In the genomic region with DNA sequence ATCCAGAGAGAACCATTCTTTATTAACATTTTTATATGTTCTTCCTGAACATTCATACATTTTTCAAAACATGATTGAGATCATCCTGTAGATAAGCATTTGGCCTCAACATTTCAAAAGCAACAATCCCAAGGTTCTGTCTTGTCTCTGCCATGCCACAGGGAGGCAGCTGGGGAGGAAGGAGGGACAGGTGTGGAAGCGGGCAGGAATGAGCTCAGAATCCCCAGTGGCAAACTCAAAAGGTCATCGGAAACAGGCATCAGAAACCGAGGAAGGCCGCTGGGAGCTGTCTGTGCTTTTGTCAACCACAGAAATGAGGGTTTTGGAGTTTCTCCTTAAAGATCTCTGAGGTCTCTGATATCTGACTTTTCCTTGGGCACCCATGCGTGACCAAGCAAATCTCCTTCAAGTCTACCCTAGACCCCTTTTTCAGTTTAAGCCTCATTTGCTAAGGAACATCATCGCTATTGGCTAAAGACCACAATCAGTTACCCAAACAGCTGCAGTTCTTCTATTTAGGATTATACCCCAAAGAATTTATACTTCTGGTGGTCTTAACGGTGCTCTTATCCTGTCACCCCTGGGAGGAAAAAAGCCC, we compare ENCODE assay signal across 15 cellular contexts. TPM values are rescaled to one million over a fixed set of nuclear protein-coding genes. Genes with fewer than 3 reads are reported as not detected.
DNase-seq lines count a peak whose midpoint lies in the region; ATAC-seq and TF ChIP-seq lines count a peak whose summit lies in the region.
"Had no signal": no experiment of that assay in that cellular context is flagged by ENCODE, and none has a peak within 500 bp of the region (broad histone marks: within the 10 kb centered on the region; RNA-seq: fewer than 3 reads in every experiment).

No MANE protein-coding gene starts in this region.

- no peak for TF ChIP-seq POLR2A in thyroid gland (IDR thresholded peaks at IDR 0.05)

- WGBS in thyroid gland, 2 donors: 90 to 95% methylated on average over 7 of the region's 7 CpGs

- peaks cover 0 to 8% (median 0%) of the 10 kb centered on the region in 11 experiments; a peak in 3 of 22 replicates for H3K36me3 ChIP-seq in BLaER1 treated with 17β-estradiol and CSF1 and Interleukin-3, amounts not matched to agents 10 nM and 100 nM
- H3K36me3 ChIP-seq in lower lobe of right lung (no peaks in the 10 kb centered on the region), thyroid gland (no peaks in the 10 kb centered on the region)

- peaks cover 0 to 7% (median 0%) of the 10 kb centered on the region in 11 experiments; a peak in 1 of 22 replicates for H3K9me3 ChIP-seq in BLaER1 treated with 17β-estradiol and CSF1 and Interleukin-3, amounts not matched to agents 10 nM and 100 nM (replicated peaks in 1 of 11)
- H3K9me3 ChIP-seq in lower lobe of right lung (no peaks in the 10 kb centered on the region), thyroid gland (no peaks in the 10 kb centered on the region)

- TF ChIP-seq CTCF in VCaP (conservative IDR thresholded peaks at IDR 0.05): no peak
- no peak for TF ChIP-seq CTCF in lower lobe of right lung (IDR thresholded peaks at IDR 0.05)
- no peak for TF ChIP-seq CTCF in thyroid gland (IDR thresholded peaks at IDR 0.05)

- H3K4me3 ChIP-seq in BLaER1 treated with 17β-estradiol and CSF1 and Interleukin-3, amounts not matched to agents 10 nM and 100 nM: peak overlapping the region in 1 of 10 experiments; percentile 24; a peak in 2 of 20 replicates
- no peak overlapping the region for H3K4me3 ChIP-seq in lower lobe of right lung
- no peak overlapping the region for H3K4me3 ChIP-seq in thyroid gland (replicated peaks in 1 of 3)

- peak overlapping the region in 6 of 11 experiments; percentile 7 to 71 (median 54); a peak in 9 of 22 replicates for H3K9ac ChIP-seq in BLaER1 treated with 17β-estradiol and CSF1 and Interleukin-3, amounts not matched to agents 10 nM and 100 nM

- peak overlapping the region in 8 of 11 experiments; percentile 23 to 79 (median 68); a peak in 14 of 22 replicates for H3K27ac ChIP-seq in BLaER1 treated with 17β-estradiol and CSF1 and Interleukin-3, amounts not matched to agents 10 nM and 100 nM
- peak overlapping the region; percentile 96 for H3K27ac ChIP-seq in VCaP
- peak overlapping the region; percentile 78 for H3K27ac ChIP-seq in lower lobe of right lung
- peak overlapping the region; percentile 69 to 91 (median 90) for H3K27ac ChIP-seq in thyroid gland

- ATAC-seq in lower lobe of right lung: no peak
- ATAC-seq in HG02571 (IDR thresholded peaks at IDR 0.05; ENCODE audit: unreplicated experiment): no peak
- no peak for ATAC-seq in GM18870 (IDR thresholded peaks at IDR 0.05; ENCODE audit: unreplicated experiment)

- DNase-seq in lower lobe of right lung (no peak), thyroid gland (no peak), HUDEP-2 (lab: John Stamatoyannopoulos, UW; ENCODE audit: unreplicated experiment in 76 of 76) (no peak)
- DNase-seq: ACHN; CD8-positive, alpha-beta memory T cell; DMS 273 treated with DMSO at 0.1 percent for 48 hours; KG1; MM.1S; NCI-H1105 treated with DMSO at 0.1 percent for 48 hours; NCI-H187 treated with DMSO at 0.1 percent for 48 hours; Right ventricle myocardium superior had no signal

- H3K4me1 ChIP-seq in BLaER1 treated with 17β-estradiol and CSF1 and Interleukin-3, amounts not matched to agents 10 nM and 100 nM: peaks cover 43 to 95% (median 84%) of the 10 kb centered on the region in 10 experiments
- H3K4me1 ChIP-seq in lower lobe of right lung (peaks cover 19% of the 10 kb centered on the region), thyroid gland (peaks cover 32 to 42% of the 10 kb centered on the region in 2 donors)

- H3K27me3 ChIP-seq in BLaER1 treated with 17β-estradiol and CSF1 and Interleukin-3, amounts not matched to agents 10 nM and 100 nM: no peaks in the 10 kb centered on the region
- H3K27me3 ChIP-seq in lower lobe of right lung (ENCODE audit: low read depth) (no peaks in the 10 kb centered on the region), thyroid gland (no peaks in the 10 kb centered on the region)

- peak overlapping the region; percentile 35 to 93 (median 71) for H3K4me2 ChIP-seq in BLaER1 treated with 17β-estradiol and CSF1 and Interleukin-3, amounts not matched to agents 10 nM and 100 nM

- intact Hi-C loops in lower lobe of right lung (cut with DNase I) (no loop called here), thyroid gland (cut with DNase I) (loop anchor here (5.0 to 10.0 kb wide), 2 partner anchors 41 to 47 kb away; no protein-coding TSS in a partner anchor)

- peaks cover 0 to 9% (median 0%) of the 10 kb centered on the region in 11 experiments; a peak in 3 of 22 replicates for H4K20me1 ChIP-seq in BLaER1 treated with 17β-estradiol and CSF1 and Interleukin-3, amounts not matched to agents 10 nM and 100 nM

RNA-seq across cellular contexts. Expression of a gene that starts 34.0 kb away (rescaled TPM):
- 48.2 TPM for total RNA-seq in lower lobe of right lung
- 10 to 100 TPM; 14.0 to 16.4 (median 14.5) TPM for total RNA-seq in thyroid gland
